ENCODE assay signal across 1 cellular context in the genomic region with DNA sequence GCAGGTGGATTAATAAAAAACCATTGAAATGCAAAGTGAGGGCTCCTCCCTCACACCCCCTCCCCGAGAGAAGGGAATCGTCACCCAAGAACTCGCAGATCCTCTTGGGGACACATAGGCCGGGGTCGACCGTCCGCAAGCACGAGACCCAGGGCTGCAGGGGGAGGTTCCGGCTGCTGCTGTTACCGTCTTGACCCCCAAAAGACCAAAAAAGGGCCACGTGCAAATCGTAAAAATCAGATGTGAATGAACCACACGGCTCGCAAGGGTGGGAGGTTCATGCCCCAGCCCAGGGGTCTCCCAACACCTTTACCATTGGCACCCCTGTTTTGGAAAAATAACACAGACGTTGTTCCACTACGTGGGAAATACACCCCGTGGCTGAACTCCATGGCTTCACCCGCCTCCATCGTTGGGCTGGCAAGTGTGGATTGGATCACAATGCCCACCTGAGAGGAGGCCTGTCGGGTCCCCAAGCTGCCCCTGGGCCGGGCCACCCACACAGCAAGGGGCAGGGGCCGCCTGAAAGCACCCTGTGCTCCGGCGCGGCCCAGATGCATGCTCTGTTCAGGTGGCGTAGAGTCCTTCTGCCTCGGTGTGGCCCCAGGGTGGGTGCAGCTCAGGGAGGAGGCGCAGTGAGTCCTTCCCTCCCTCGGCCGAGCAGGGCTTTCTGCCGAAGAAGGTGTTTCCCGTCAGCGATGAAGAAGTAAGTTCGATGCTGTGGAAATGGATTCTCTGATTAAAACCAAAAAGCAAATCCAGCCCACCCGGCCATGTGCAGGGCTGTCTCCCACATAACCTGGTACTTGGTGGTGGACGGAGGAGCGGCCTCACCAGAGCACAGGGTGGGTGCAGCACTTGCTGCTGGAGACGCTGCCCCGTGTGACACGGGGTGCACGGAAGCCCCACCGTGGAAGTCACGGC.
TF ChIP-seq lines count a peak whose summit lies in the region.

No MANE protein-coding gene starts in this region.

TF ChIP-seq in HepG2, 621 proteins besides CTCF, POLR2A, EP300 and RAD21:
- TF ChIP-seq HNF4A (CRISPR knock-in tag; IDR thresholded peaks at IDR 0.05) (no peak), EZH2 (conservative IDR thresholded peaks at IDR 0.05; ENCODE audit: low read depth, low read length) (peak; percentile 15; the same call in 1 of the 2 replicates)
